1 cellular context compared by ENCODE assay signal in the genomic region with DNA sequence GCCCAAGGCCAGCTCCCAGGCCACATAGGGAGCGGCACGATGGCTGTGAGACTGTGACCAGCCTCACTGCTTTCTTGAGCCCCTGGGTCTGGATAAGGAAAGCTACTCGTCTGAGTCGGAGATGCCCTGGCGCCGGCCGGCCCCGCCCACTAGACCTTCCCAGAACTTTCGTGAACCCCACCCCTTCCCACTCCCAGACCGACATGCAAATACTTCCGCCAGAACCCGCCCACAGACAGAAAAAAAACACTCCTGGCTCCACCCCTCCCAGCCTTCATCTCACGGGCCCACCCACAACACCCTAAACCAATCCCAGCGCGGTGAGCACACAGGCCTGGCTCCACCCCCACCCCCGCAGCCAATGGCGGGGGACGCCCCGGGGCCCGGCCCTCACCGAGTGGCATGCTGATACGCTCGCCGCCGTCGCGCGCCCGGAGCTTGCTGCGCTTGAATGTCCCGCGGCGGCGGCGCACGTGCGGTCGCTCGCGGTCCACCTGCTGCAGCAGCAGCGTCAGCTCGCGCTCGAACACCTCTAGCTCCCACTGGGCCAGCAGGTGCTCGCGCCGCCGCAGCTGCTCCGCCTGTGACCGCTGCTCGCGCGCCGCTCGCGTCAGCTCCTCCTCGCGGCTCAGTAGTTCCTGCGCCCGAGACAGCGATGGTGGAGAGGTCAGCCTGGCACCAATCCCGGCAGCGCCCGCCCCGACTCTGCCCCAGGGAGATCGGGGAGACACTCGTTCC.
A peak's percentile ranks its signal among the peaks of the same experiment; 100 is the strongest.
TF ChIP-seq lines count a peak whose summit lies in the region.

No MANE protein-coding gene starts in this region.

TF ChIP-seq in WTC11, 78 proteins besides CTCF, POLR2A, EP300 and RAD21 (continued from another document and continues in another):
- TF ChIP-seq ETV6 (CRISPR knock-in tag; IDR thresholded peaks at IDR 0.05): peak; percentile 99
- no peak for TF ChIP-seq SOX15 (CRISPR knock-in tag; IDR thresholded peaks at IDR 0.05)
- TF ChIP-seq ZNF232 (CRISPR knock-in tag; IDR thresholded peaks at IDR 0.05): peak; percentile 99
- peak; percentile 90; the same call in 1 of the 2 replicates for TF ChIP-seq ZNF219 (CRISPR knock-in tag; IDR thresholded peaks at IDR 0.05; ENCODE audit: borderline replicate concordance)
- TF ChIP-seq, protein P1, sequence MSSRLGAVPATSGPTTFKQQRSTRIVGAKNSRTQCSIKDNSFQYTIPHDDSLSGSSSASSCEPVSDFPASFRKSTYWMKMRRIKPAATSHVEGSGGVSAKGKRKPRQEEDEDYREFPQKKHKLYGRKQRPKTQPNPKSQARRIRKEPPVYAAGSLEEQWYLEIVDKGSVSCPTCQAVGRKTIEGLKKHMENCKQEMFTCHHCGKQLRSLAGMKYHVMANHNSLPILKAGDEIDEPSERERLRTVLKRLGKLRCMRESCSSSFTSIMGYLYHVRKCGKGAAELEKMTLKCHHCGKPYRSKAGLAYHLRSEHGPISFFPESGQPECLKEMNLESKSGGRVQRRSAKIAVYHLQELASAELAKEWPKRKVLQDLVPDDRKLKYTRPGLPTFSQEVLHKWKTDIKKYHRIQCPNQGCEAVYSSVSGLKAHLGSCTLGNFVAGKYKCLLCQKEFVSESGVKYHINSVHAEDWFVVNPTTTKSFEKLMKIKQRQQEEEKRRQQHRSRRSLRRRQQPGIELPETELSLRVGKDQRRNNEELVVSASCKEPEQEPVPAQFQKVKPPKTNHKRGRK (CRISPR knock-in tag; IDR thresholded peaks at IDR 0.05; ENCODE audit: borderline replicate concordance): no peak
- TF ChIP-seq, protein P2, sequence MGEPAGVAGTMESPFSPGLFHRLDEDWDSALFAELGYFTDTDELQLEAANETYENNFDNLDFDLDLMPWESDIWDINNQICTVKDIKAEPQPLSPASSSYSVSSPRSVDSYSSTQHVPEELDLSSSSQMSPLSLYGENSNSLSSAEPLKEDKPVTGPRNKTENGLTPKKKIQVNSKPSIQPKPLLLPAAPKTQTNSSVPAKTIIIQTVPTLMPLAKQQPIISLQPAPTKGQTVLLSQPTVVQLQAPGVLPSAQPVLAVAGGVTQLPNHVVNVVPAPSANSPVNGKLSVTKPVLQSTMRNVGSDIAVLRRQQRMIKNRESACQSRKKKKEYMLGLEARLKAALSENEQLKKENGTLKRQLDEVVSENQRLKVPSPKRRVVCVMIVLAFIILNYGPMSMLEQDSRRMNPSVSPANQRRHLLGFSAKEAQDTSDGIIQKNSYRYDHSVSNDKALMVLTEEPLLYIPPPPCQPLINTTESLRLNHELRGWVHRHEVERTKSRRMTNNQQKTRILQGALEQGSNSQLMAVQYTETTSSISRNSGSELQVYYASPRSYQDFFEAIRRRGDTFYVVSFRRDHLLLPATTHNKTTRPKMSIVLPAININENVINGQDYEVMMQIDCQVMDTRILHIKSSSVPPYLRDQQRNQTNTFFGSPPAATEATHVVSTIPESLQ (CRISPR knock-in tag; IDR thresholded peaks at IDR 0.05): 0 out of 2 replicates have a peak, but pooled peaks have one; percentile 68
- TF ChIP-seq RELA (CRISPR knock-in tag; IDR thresholded peaks at IDR 0.05; ENCODE audit: borderline replicate concordance): peak; percentile 99
- no peak for TF ChIP-seq OVOL2 (CRISPR knock-in tag; IDR thresholded peaks at IDR 0.05; ENCODE audit: borderline replicate concordance)
- peak; percentile 96 for TF ChIP-seq ZBTB21 (CRISPR knock-in tag; IDR thresholded peaks at IDR 0.05; ENCODE audit: borderline replicate concordance)
- TF ChIP-seq, protein P3, sequence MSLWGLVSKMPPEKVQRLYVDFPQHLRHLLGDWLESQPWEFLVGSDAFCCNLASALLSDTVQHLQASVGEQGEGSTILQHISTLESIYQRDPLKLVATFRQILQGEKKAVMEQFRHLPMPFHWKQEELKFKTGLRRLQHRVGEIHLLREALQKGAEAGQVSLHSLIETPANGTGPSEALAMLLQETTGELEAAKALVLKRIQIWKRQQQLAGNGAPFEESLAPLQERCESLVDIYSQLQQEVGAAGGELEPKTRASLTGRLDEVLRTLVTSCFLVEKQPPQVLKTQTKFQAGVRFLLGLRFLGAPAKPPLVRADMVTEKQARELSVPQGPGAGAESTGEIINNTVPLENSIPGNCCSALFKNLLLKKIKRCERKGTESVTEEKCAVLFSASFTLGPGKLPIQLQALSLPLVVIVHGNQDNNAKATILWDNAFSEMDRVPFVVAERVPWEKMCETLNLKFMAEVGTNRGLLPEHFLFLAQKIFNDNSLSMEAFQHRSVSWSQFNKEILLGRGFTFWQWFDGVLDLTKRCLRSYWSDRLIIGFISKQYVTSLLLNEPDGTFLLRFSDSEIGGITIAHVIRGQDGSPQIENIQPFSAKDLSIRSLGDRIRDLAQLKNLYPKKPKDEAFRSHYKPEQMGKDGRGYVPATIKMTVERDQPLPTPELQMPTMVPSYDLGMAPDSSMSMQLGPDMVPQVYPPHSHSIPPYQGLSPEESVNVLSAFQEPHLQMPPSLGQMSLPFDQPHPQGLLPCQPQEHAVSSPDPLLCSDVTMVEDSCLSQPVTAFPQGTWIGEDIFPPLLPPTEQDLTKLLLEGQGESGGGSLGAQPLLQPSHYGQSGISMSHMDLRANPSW (CRISPR knock-in tag; conservative IDR thresholded peaks at IDR 0.05; ENCODE audit: low read depth): no peak
- TF ChIP-seq FOXP1 (CRISPR knock-in tag; IDR thresholded peaks at IDR 0.05; ENCODE audit: borderline replicate concordance): peak; percentile 99
- peak; percentile 98 for TF ChIP-seq CBFB (CRISPR knock-in tag; IDR thresholded peaks at IDR 0.05; ENCODE audit: low read depth)
- TF ChIP-seq IRF2 (CRISPR knock-in tag; IDR thresholded peaks at IDR 0.05; ENCODE audit: borderline replicate concordance, low read depth): peak; percentile 95
- TF ChIP-seq, protein P4, sequence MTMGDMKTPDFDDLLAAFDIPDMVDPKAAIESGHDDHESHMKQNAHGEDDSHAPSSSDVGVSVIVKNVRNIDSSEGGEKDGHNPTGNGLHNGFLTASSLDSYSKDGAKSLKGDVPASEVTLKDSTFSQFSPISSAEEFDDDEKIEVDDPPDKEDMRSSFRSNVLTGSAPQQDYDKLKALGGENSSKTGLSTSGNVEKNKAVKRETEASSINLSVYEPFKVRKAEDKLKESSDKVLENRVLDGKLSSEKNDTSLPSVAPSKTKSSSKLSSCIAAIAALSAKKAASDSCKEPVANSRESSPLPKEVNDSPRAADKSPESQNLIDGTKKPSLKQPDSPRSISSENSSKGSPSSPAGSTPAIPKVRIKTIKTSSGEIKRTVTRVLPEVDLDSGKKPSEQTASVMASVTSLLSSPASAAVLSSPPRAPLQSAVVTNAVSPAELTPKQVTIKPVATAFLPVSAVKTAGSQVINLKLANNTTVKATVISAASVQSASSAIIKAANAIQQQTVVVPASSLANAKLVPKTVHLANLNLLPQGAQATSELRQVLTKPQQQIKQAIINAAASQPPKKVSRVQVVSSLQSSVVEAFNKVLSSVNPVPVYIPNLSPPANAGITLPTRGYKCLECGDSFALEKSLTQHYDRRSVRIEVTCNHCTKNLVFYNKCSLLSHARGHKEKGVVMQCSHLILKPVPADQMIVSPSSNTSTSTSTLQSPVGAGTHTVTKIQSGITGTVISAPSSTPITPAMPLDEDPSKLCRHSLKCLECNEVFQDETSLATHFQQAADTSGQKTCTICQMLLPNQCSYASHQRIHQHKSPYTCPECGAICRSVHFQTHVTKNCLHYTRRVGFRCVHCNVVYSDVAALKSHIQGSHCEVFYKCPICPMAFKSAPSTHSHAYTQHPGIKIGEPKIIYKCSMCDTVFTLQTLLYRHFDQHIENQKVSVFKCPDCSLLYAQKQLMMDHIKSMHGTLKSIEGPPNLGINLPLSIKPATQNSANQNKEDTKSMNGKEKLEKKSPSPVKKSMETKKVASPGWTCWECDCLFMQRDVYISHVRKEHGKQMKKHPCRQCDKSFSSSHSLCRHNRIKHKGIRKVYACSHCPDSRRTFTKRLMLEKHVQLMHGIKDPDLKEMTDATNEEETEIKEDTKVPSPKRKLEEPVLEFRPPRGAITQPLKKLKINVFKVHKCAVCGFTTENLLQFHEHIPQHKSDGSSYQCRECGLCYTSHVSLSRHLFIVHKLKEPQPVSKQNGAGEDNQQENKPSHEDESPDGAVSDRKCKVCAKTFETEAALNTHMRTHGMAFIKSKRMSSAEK (CRISPR knock-in tag; IDR thresholded peaks at IDR 0.05; ENCODE audit: borderline replicate concordance): no peak
- TF ChIP-seq ZBTB43 (CRISPR knock-in tag; IDR thresholded peaks at IDR 0.05): peak; percentile 97
- no peak for TF ChIP-seq GABPB1 (CRISPR knock-in tag; IDR thresholded peaks at IDR 0.05)
- 0 out of 2 replicates have a peak, but pooled peaks have one; percentile 20 for TF ChIP-seq SMAD4 (CRISPR knock-in tag; IDR thresholded peaks at IDR 0.05)
- TF ChIP-seq FOXJ3 (CRISPR knock-in tag; IDR thresholded peaks at IDR 0.05; ENCODE audit: borderline replicate concordance): 0 out of 2 replicates have a peak, but pooled peaks have one; percentile 40
- TF ChIP-seq, protein P5, sequence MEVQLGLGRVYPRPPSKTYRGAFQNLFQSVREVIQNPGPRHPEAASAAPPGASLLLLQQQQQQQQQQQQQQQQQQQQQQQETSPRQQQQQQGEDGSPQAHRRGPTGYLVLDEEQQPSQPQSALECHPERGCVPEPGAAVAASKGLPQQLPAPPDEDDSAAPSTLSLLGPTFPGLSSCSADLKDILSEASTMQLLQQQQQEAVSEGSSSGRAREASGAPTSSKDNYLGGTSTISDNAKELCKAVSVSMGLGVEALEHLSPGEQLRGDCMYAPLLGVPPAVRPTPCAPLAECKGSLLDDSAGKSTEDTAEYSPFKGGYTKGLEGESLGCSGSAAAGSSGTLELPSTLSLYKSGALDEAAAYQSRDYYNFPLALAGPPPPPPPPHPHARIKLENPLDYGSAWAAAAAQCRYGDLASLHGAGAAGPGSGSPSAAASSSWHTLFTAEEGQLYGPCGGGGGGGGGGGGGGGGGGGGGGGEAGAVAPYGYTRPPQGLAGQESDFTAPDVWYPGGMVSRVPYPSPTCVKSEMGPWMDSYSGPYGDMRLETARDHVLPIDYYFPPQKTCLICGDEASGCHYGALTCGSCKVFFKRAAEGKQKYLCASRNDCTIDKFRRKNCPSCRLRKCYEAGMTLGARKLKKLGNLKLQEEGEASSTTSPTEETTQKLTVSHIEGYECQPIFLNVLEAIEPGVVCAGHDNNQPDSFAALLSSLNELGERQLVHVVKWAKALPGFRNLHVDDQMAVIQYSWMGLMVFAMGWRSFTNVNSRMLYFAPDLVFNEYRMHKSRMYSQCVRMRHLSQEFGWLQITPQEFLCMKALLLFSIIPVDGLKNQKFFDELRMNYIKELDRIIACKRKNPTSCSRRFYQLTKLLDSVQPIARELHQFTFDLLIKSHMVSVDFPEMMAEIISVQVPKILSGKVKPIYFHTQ (CRISPR knock-in tag; IDR thresholded peaks at IDR 0.05): no peak
- TF ChIP-seq ZNF263 (CRISPR knock-in tag; IDR thresholded peaks at IDR 0.05; ENCODE audit: low read depth): peak; percentile 87
- peak; percentile 97 for TF ChIP-seq E2F1 (CRISPR knock-in tag; IDR thresholded peaks at IDR 0.05)
- TF ChIP-seq ATF2 (CRISPR knock-in tag; IDR thresholded peaks at IDR 0.05; ENCODE audit: borderline replicate concordance, low read depth): peak; percentile 90
- peak; percentile 99 for TF ChIP-seq TP53 (CRISPR knock-in tag; IDR thresholded peaks at IDR 0.05)
- TF ChIP-seq HMGA2 (CRISPR knock-in tag; IDR thresholded peaks at IDR 0.05): no peak
- peak; percentile 93; the same call in 1 of the 2 replicates for TF ChIP-seq TCF7 (CRISPR knock-in tag; IDR thresholded peaks at IDR 0.05; ENCODE audit: low read depth)
- peak; percentile 86 for TF ChIP-seq HMGXB4 (CRISPR knock-in tag; IDR thresholded peaks at IDR 0.05)
- TF ChIP-seq ZNF138 (CRISPR knock-in tag; conservative IDR thresholded peaks at IDR 0.05): peak; percentile 98
- TF ChIP-seq MYBL2 (CRISPR knock-in tag; IDR thresholded peaks at IDR 0.05): peak; percentile 99
- peak; percentile 97 for TF ChIP-seq JUN (CRISPR knock-in tag; IDR thresholded peaks at IDR 0.05)
- TF ChIP-seq, protein P6, sequence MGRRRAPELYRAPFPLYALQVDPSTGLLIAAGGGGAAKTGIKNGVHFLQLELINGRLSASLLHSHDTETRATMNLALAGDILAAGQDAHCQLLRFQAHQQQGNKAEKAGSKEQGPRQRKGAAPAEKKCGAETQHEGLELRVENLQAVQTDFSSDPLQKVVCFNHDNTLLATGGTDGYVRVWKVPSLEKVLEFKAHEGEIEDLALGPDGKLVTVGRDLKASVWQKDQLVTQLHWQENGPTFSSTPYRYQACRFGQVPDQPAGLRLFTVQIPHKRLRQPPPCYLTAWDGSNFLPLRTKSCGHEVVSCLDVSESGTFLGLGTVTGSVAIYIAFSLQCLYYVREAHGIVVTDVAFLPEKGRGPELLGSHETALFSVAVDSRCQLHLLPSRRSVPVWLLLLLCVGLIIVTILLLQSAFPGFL (CRISPR knock-in tag; IDR thresholded peaks at IDR 0.05; ENCODE audit: borderline replicate concordance): 0 out of 2 replicates have a peak, but pooled peaks have one; percentile 62
